25 cellular contexts compared by ENCODE assay signal in the genomic region with DNA sequence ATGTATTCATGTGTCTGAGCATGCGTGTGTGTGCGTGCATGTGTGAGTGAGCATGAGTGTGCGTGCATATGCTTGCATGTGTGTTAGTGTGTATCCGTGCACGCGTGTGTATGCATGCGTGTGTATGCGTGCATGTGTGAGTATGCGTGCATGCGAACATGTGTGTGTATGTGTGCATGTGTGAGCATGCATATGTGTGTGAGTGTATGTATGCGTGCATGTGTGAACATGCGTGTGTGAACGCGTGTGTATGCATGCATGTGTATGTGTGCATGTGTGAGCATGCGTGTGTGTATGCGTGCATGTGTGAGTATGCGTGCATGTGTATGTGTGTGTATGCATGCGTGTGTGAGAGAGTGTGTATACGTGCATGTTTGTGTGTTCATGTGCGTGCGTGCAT.
A peak's percentile ranks its signal among the peaks of the same experiment; 100 is the strongest.
DNase-seq lines count a peak whose midpoint lies in the region; ATAC-seq, FAIRE-seq and TF ChIP-seq lines count a peak whose summit lies in the region.
"Had no signal": no experiment of that assay in that cellular context is flagged by ENCODE, and none has a peak within 500 bp of the region (broad histone marks: within the 10 kb centered on the region; RNA-seq: fewer than 3 reads in every experiment).

No MANE protein-coding gene starts in this region.

- peak overlapping the region; percentile 27; the same call in 1 of the 2 replicates for H2BK12ac ChIP-seq in H1 (ENCODE audit: low read depth, low read length)
- peak overlapping the region; percentile 3 for H2BK12ac ChIP-seq in neuronal stem cell (ENCODE audit: low read length)

- H3K4me1 ChIP-seq in right cardiac atrium (ENCODE audit: control insufficient read depth, insufficient read depth, low read length) (no peaks in the 10 kb centered on the region), HEK293 (ENCODE audit: control insufficient read depth, insufficient read depth, low read length) (no peaks in the 10 kb centered on the region), H1 (replicated peaks in 1 of 4; ENCODE audit: control insufficient read depth in 3 of 4, insufficient read depth in 4 of 4, low read length in 3 of 4) (0 out of 7 replicates have a peak, but pooled peaks cover 0 to 3% (median 0%) of the 10 kb centered on the region in 4 experiments), neuronal stem cell (ENCODE audit: control insufficient read depth in 2 of 2, insufficient read depth in 1 of 2, low read depth in 1 of 2, low read length in 2 of 2) (peaks cover 0 to 2% of the 10 kb centered on the region in 2 donors)
- H3K4me1 ChIP-seq: A549, BE2C, HAP-1 had no signal

- no peaks in the 10 kb centered on the region for H3K79me2 ChIP-seq in H1 (ENCODE audit: control insufficient read depth in 1 of 2, insufficient read depth in 2 of 2, low read length in 2 of 2)

- H3K9me3 Mint-ChIP-seq in activated CD4-positive, alpha-beta T cell treated with anti-CD3 and anti-CD28 coated beads, Interleukin-2, amount 10 ng/mL, durations not matched to agents 7 days and 5 days: no peaks in the 10 kb centered on the region
- H3K9me3 Mint-ChIP-seq: CD4-positive, alpha-beta T cell had no signal

- peak overlapping the region; percentile 29 for H2BK120ac ChIP-seq in H1 (replicated peaks; ENCODE audit: low read depth, low read length)
- no peak overlapping the region for H2BK120ac ChIP-seq in neuronal stem cell (ENCODE audit: low read depth, low read length)

- H3K18ac ChIP-seq in H1 (ENCODE audit: extremely low read depth, low read length): no peak overlapping the region
- H3K18ac ChIP-seq in neuronal stem cell (ENCODE audit: low read length): peak overlapping the region; percentile 40

- no peak overlapping the region for H2BK20ac ChIP-seq in H1 (ENCODE audit: low read length)

- H2BK5ac ChIP-seq in H1 (ENCODE audit: low read depth, low read length) (peak overlapping the region; percentile 68), neuronal stem cell (ENCODE audit: low read length) (no peak overlapping the region)

- no peak for TF ChIP-seq RAD21 in H1 (IDR thresholded peaks at IDR 0.05 in 1 of 2, conservative IDR thresholded peaks at IDR 0.05 in 1 of 2; ENCODE audit: low read depth in 2 of 2, low read length in 2 of 2)

- FAIRE-seq in H1 (lab: Jason Lieb, UNC): no peak
- FAIRE-seq: A549, GM12892, GM19239 had no signal

- H3K27ac Mint-ChIP-seq in activated CD4-positive, alpha-beta T cell treated with anti-CD3 and anti-CD28 coated beads, Interleukin-2, amount 10 ng/mL, durations not matched to agents 7 days and 5 days: no peak overlapping the region
- H3K27ac Mint-ChIP-seq: CD14-positive monocyte; CD4-positive, alpha-beta T cell had no signal

- H3K23me2 ChIP-seq in H1 (ENCODE audit: low read depth, low read length): peaks cover 8% of the 10 kb centered on the region

- intact Hi-C loops in cardiac septum (cut with DNase I) (no loop called here), right cardiac atrium (cut with DNase I) (no loop called here)

- ATAC-seq in right cardiac atrium: no peak
- ATAC-seq: A549 had no signal

- no peaks in the 10 kb centered on the region for H3K36me3 Mint-ChIP-seq in activated CD4-positive, alpha-beta T cell treated with anti-CD3 and anti-CD28 coated beads, Interleukin-2, amount 10 ng/mL, durations not matched to agents 7 days and 5 days (ENCODE audit: low read depth)
- H3K36me3 Mint-ChIP-seq: CD14-positive monocyte had no signal

- no peak for TF ChIP-seq EP300 in H1 (IDR thresholded peaks at IDR 0.05; ENCODE audit: borderline replicate concordance in 1 of 2, low read depth in 2 of 2, low read length in 2 of 2)

- DNase-seq in cardiac septum (ENCODE audit: low spot score) (peak; percentile 29), right cardiac atrium (no peak), H1 (ENCODE audit: low read depth in 1 of 2, low spot score in 2 of 2) (no peak), neuronal stem cell (ENCODE audit: low spot score) (no peak), NCI-H187 (lab: John Stamatoyannopoulos, UW) (no peak), NCI-H1417 (lab: John Stamatoyannopoulos, UW) (no peak)
- DNase-seq in activated CD4-positive, alpha-beta T cell treated with anti-CD3 and anti-CD28 coated beads, Interleukin-2, amount 10 ng/mL, durations not matched to agents 7 days and 5 days: no peak
- DNase-seq: 8988T; ACHN; AML-193; BE2C; Calu3; CD4-positive, alpha-beta T cell; COR-L47; DMS53; DMS79 treated with DMSO at 0.1 percent for 48 hours; GF-D8; GM23248 had no signal

- H3K9me3 ChIP-seq in right cardiac atrium (ENCODE audit: control insufficient read depth, low read length) (no peaks in the 10 kb centered on the region), HEK293 (ENCODE audit: control insufficient read depth, insufficient read depth, low read depth, low read length) (no peaks in the 10 kb centered on the region), H1 (ENCODE audit: insufficient read depth in 2 of 2, low read depth in 1 of 2, low read length in 1 of 2) (peaks cover 0 to 4% of the 10 kb centered on the region in 2 experiments; a peak in 1 of 4 replicates), neuronal stem cell (replicated peaks in 1 of 2; ENCODE audit: control insufficient read depth in 2 of 2, insufficient read depth in 1 of 2, low read depth in 1 of 2, low read length in 2 of 2) (peaks cover 0 to 5% of the 10 kb centered on the region in 2 donors)
- H3K9me3 ChIP-seq: A549; BE2C; BLaER1 treated with 17β-estradiol and CSF1 and Interleukin-3, amounts not matched to agents 10 nM and 100 nM; HAP-1 had no signal

- H3K27me3 Mint-ChIP-seq in activated CD4-positive, alpha-beta T cell treated with anti-CD3 and anti-CD28 coated beads, Interleukin-2, amount 10 ng/mL, durations not matched to agents 7 days and 5 days: no peaks in the 10 kb centered on the region

- H2AK5ac ChIP-seq in H1 (ENCODE audit: low read depth, low read length) (peak overlapping the region; percentile 89; the same call in 1 of the 2 replicates), neuronal stem cell (ENCODE audit: low read depth, low read length) (no peak overlapping the region)

- H3K36me3 ChIP-seq in HEK293 (ENCODE audit: control insufficient read depth in 2 of 2, insufficient read depth in 1 of 2, low read length in 2 of 2) (no peaks in the 10 kb centered on the region), H1 (ENCODE audit: control insufficient read depth in 2 of 4, insufficient read depth in 4 of 4, low read length in 3 of 4) (no peaks in the 10 kb centered on the region; a peak in 1 of 8 replicates), neuronal stem cell (replicated peaks in 1 of 2; ENCODE audit: control insufficient read depth in 2 of 2, insufficient read depth in 2 of 2, low read length in 2 of 2) (peaks cover 0 to 3% of the 10 kb centered on the region in 2 donors)
- H3K36me3 ChIP-seq: BE2C; BLaER1 treated with 17β-estradiol and CSF1 and Interleukin-3, amounts not matched to agents 10 nM and 100 nM; HAP-1 had no signal

- no peak overlapping the region for H2BK15ac ChIP-seq in H1 (ENCODE audit: low read length)
- H2BK15ac ChIP-seq in neuronal stem cell (ENCODE audit: low read length): no peak overlapping the region

- no peak overlapping the region for H3K4ac ChIP-seq in H1 (replicated peaks; ENCODE audit: insufficient read length, low read depth, low read length)
- peak overlapping the region; percentile 4 for H3K4ac ChIP-seq in neuronal stem cell (ENCODE audit: low read length)

- WGBS in right cardiac atrium: 80% methylated on average over 21 of the region's 21 CpGs
- WGBS in H1 (ENCODE audit: extremely low coverage in 1 of 2, insufficient coverage in 1 of 2, insufficient read length in 1 of 2, insufficient replicate concordance in 2 of 2, low coverage in 1 of 2, low lambda C conversion rate in 2 of 2, missing lambda C conversion rate in 1 of 2), 2 experiments: 87% methylated on average over 21 of the region's 21 CpGs; no CpG with 5 or more reads in 1 of the 2 experiments
- no CpG with 5 or more reads among the region's 21 CpGs for WGBS in neuronal stem cell (ENCODE audit: extremely low coverage in 2 of 2, insufficient read length in 2 of 2, insufficient replicate concordance in 1 of 2), 2 donors

- POLR2A ChIA-PET in HEK293 (lab: Yijun Ruan, JAX): no interaction called here
- POLR2A ChIA-PET in H1 (lab: Charles Lee; ENCODE audit: partially characterized antibody): no interaction called here
- POLR2A ChIA-PET in activated CD4-positive, alpha-beta T cell treated with anti-CD3 and anti-CD28 coated beads, Interleukin-2, amount 10 ng/mL, durations not matched to agents 7 days and 5 days (lab: Charles Lee): no interaction called here

- H3K4me3 ChIP-seq in right cardiac atrium (ENCODE audit: low read length) (no peak overlapping the region), HEK293 (ENCODE audit: low read depth, low read length) (no peak overlapping the region), H1 (ENCODE audit: extremely low read depth in 1 of 4, insufficient read depth in 2 of 4, low read depth in 3 of 4, low read length in 4 of 4) (no peak overlapping the region), neuronal stem cell (ENCODE audit: low read length in 2 of 2) (peak overlapping the region in 1 of 2 donors; percentile 64)
- H3K4me3 ChIP-seq: A549; BLaER1 treated with 17β-estradiol and CSF1 and Interleukin-3, amounts not matched to agents 10 nM and 100 nM; GM23248; HAP-1 had no signal

- no peaks in the 10 kb centered on the region for H3K4me1 Mint-ChIP-seq in activated CD4-positive, alpha-beta T cell treated with anti-CD3 and anti-CD28 coated beads, Interleukin-2, amount 10 ng/mL, durations not matched to agents 7 days and 5 days
- H3K4me1 Mint-ChIP-seq: CD14-positive monocyte had no signal

- H4K91ac ChIP-seq in H1 (replicated peaks; ENCODE audit: insufficient read length, low read length) (peak overlapping the region; percentile 12), neuronal stem cell (ENCODE audit: low read depth, low read length, poor library complexity) (peak overlapping the region; percentile 81)

- no peak overlapping the region for H3K56ac ChIP-seq in H1 (replicated peaks; ENCODE audit: insufficient read length, low read depth, low read length)

- H2AFZ ChIP-seq in H1 (ENCODE audit: low read length) (no peak overlapping the region), neuronal stem cell (ENCODE audit: low read length) (no peak overlapping the region)
- H2AFZ ChIP-seq: GM23248 had no signal

- CTCF ChIA-PET in HEK293 (lab: Yijun Ruan, JAX): no interaction called here
- CTCF ChIA-PET in H1 (lab: Charles Lee; ENCODE audit: partially characterized antibody): no interaction called here
- CTCF ChIA-PET in activated CD4-positive, alpha-beta T cell treated with anti-CD3 and anti-CD28 coated beads, Interleukin-2, amount 10 ng/mL, durations not matched to agents 7 days and 5 days (lab: Charles Lee): no interaction called here

- TF ChIP-seq POLR2A in H1 (IDR thresholded peaks at IDR 0.05; ENCODE audit: control extremely low read depth in 1 of 2, low read depth in 2 of 2, low read length in 2 of 2): no peak

- no peak overlapping the region for H4K5ac ChIP-seq in H1 (ENCODE audit: insufficient read length, low read depth, low read length)

- H3K9ac ChIP-seq in H1 (replicated peaks in 1 of 4; ENCODE audit: extremely low read depth in 1 of 4, low read depth in 3 of 4, low read length in 3 of 4) (no peak overlapping the region; a peak in 1 of 7 replicates), neuronal stem cell (ENCODE audit: low read depth, low read length, poor library complexity) (peak overlapping the region; percentile 83)
- H3K9ac ChIP-seq: BLaER1 treated with 17β-estradiol and CSF1 and Interleukin-3, amounts not matched to agents 10 nM and 100 nM; GM23248 had no signal

- H4K8ac ChIP-seq in H1 (ENCODE audit: extremely low read depth, insufficient read depth, low read length): no peak overlapping the region
- H4K8ac ChIP-seq in neuronal stem cell (ENCODE audit: low read depth, low read length): peak overlapping the region; percentile 33

- no peak overlapping the region for H3K27ac ChIP-seq in right cardiac atrium (ENCODE audit: low read length)
- no peak overlapping the region for H3K27ac ChIP-seq in HEK293 (ENCODE audit: extremely low read depth, low read depth, low read length)
- no peak overlapping the region for H3K27ac ChIP-seq in H1 (ENCODE audit: low read depth, low read length)
- H3K27ac ChIP-seq in neuronal stem cell (replicated peaks; ENCODE audit: low read length): no peak overlapping the region
- H3K27ac ChIP-seq: A549; BLaER1 treated with 17β-estradiol and CSF1 and Interleukin-3, amounts not matched to agents 10 nM and 100 nM; GM23248 had no signal

- peaks cover 0 to 7% of the 10 kb centered on the region in 2 experiments for H4K20me1 ChIP-seq in H1 (replicated peaks in 1 of 2; ENCODE audit: control insufficient read depth in 1 of 2, insufficient read depth in 2 of 2, low read length in 2 of 2)
- H4K20me1 ChIP-seq: BLaER1 treated with 17β-estradiol and CSF1 and Interleukin-3, amounts not matched to agents 10 nM and 100 nM had no signal

- H3K23ac ChIP-seq in H1 (ENCODE audit: insufficient read length): no peak overlapping the region
- peak overlapping the region; percentile 3 for H3K23ac ChIP-seq in neuronal stem cell (ENCODE audit: low read depth, low read length, poor library complexity)

- H3K14ac ChIP-seq in H1 (ENCODE audit: insufficient read length): no peak overlapping the region
- peak overlapping the region; percentile 25 for H3K14ac ChIP-seq in neuronal stem cell (ENCODE audit: low read length)

- no peak overlapping the region for H3K4me2 ChIP-seq in H1 (ENCODE audit: insufficient read depth in 1 of 2, low read depth in 2 of 2, low read length in 2 of 2)
- no peak overlapping the region for H3K4me2 ChIP-seq in neuronal stem cell (ENCODE audit: insufficient read depth, low read length, poor library complexity, severe bottlenecking)
- H3K4me2 ChIP-seq: A549; BLaER1 treated with 17β-estradiol and CSF1 and Interleukin-3, amounts not matched to agents 10 nM and 100 nM had no signal

- TF ChIP-seq CTCF in HEK293 (tag by site-specific recombination; IDR thresholded peaks at IDR 0.05) (no peak), H1 (IDR thresholded peaks at IDR 0.05; ENCODE audit: control extremely low read depth in 1 of 3, insufficient read depth in 1 of 3, low read depth in 1 of 3, low read length in 3 of 3) (no peak)

- H3K79me1 ChIP-seq in H1 (ENCODE audit: low read depth, low read length): no peaks in the 10 kb centered on the region
- H3K79me1 ChIP-seq in neuronal stem cell (ENCODE audit: low read depth, low read length): no peaks in the 10 kb centered on the region

- H3K27me3 ChIP-seq in right cardiac atrium (ENCODE audit: control insufficient read depth, insufficient read depth) (no peaks in the 10 kb centered on the region), H1 (replicated peaks in 1 of 4; ENCODE audit: control insufficient read depth in 3 of 4, extremely low read depth in 1 of 4, insufficient read depth in 3 of 4, low read length in 3 of 4) (no peaks in the 10 kb centered on the region), neuronal stem cell (ENCODE audit: control insufficient read depth in 3 of 3, insufficient read depth in 3 of 3, low read depth in 1 of 3, low read length in 3 of 3) (no peaks in the 10 kb centered on the region)
- H3K27me3 ChIP-seq: BE2C; BLaER1 treated with 17β-estradiol and CSF1 and Interleukin-3, amounts not matched to agents 10 nM and 100 nM had no signal

- H3K4me3 Mint-ChIP-seq in activated CD4-positive, alpha-beta T cell treated with anti-CD3 and anti-CD28 coated beads, Interleukin-2, amount 10 ng/mL, durations not matched to agents 7 days and 5 days: no peak overlapping the region
- H3K4me3 Mint-ChIP-seq: CD14-positive monocyte; CD4-positive, alpha-beta T cell had no signal
